Comparison of ENCODE assay signal across 1 cellular context in the genomic region with DNA sequence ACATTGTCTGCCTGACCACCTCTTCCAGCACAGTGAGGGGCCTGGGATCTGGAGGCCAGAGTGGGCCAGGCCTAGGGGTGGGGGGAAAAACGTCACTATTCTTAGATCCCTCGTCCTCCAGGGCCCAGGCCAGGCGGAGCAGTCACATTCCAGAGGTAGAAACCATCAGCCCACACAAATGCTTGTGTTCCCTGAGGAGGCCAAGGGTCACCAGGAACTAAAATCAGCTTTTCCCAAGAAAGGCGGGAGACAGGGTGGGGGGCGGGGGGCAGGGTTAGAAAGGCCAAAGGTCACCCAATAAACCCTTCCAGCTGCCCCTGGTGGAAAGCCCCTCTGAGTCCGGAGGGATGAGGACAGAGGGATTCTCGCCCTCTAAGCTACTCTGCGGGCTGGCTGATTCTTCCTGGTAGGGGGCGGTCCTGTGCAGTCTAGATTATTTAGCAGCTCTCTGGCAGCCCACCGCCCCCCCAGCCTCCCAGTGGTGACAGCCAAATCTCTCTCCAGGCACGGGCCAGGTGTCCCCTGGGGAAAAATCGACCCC.
TF ChIP-seq lines count a peak whose summit lies in the region.

No MANE protein-coding gene starts in this region.

TF ChIP-seq in HEK293, 187 proteins besides CTCF, POLR2A, EP300 and RAD21:
- TF ChIP-seq, protein P1, sequence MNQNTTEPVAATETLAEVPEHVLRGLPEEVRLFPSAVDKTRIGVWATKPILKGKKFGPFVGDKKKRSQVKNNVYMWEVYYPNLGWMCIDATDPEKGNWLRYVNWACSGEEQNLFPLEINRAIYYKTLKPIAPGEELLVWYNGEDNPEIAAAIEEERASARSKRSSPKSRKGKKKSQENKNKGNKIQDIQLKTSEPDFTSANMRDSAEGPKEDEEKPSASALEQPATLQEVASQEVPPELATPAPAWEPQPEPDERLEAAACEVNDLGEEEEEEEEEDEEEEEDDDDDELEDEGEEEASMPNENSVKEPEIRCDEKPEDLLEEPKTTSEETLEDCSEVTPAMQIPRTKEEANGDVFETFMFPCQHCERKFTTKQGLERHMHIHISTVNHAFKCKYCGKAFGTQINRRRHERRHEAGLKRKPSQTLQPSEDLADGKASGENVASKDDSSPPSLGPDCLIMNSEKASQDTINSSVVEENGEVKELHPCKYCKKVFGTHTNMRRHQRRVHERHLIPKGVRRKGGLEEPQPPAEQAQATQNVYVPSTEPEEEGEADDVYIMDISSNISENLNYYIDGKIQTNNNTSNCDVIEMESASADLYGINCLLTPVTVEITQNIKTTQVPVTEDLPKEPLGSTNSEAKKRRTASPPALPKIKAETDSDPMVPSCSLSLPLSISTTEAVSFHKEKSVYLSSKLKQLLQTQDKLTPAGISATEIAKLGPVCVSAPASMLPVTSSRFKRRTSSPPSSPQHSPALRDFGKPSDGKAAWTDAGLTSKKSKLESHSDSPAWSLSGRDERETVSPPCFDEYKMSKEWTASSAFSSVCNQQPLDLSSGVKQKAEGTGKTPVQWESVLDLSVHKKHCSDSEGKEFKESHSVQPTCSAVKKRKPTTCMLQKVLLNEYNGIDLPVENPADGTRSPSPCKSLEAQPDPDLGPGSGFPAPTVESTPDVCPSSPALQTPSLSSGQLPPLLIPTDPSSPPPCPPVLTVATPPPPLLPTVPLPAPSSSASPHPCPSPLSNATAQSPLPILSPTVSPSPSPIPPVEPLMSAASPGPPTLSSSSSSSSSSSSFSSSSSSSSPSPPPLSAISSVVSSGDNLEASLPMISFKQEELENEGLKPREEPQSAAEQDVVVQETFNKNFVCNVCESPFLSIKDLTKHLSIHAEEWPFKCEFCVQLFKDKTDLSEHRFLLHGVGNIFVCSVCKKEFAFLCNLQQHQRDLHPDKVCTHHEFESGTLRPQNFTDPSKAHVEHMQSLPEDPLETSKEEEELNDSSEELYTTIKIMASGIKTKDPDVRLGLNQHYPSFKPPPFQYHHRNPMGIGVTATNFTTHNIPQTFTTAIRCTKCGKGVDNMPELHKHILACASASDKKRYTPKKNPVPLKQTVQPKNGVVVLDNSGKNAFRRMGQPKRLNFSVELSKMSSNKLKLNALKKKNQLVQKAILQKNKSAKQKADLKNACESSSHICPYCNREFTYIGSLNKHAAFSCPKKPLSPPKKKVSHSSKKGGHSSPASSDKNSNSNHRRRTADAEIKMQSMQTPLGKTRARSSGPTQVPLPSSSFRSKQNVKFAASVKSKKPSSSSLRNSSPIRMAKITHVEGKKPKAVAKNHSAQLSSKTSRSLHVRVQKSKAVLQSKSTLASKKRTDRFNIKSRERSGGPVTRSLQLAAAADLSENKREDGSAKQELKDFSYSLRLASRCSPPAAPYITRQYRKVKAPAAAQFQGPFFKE (tag by site-specific recombination; IDR thresholded peaks at IDR 0.05; ENCODE audit: borderline replicate concordance), result no peak
- no peak for TF ChIP-seq ZNF292 (tag by site-specific recombination; IDR thresholded peaks at IDR 0.05; ENCODE audit: borderline replicate concordance, low read depth)
- TF ChIP-seq, protein P2, sequence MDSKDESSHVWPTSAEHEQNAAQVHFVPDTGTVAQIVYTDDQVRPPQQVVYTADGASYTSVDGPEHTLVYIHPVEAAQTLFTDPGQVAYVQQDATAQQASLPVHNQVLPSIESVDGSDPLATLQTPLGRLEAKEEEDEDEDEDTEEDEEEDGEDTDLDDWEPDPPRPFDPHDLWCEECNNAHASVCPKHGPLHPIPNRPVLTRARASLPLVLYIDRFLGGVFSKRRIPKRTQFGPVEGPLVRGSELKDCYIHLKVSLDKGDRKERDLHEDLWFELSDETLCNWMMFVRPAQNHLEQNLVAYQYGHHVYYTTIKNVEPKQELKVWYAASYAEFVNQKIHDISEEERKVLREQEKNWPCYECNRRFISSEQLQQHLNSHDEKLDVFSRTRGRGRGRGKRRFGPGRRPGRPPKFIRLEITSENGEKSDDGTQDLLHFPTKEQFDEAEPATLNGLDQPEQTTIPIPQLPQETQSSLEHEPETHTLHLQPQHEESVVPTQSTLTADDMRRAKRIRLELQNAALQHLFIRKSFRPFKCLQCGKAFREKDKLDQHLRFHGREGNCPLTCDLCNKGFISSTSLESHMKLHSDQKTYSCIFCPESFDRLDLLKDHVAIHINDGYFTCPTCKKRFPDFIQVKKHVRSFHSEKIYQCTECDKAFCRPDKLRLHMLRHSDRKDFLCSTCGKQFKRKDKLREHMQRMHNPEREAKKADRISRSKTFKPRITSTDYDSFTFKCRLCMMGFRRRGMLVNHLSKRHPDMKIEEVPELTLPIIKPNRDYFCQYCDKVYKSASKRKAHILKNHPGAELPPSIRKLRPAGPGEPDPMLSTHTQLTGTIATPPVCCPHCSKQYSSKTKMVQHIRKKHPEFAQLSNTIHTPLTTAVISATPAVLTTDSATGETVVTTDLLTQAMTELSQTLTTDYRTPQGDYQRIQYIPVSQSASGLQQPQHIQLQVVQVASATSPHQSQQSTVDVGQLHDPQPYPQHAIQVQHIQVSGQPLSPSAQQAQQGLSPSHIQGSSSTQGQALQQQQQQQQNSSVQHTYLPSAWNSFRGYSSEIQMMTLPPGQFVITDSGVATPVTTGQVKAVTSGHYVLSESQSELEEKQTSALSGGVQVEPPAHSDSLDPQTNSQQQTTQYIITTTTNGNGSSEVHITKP (tag by site-specific recombination; IDR thresholded peaks at IDR 0.05), result peak; percentile 41
- peak; percentile 79 for TF ChIP-seq ZIC2 (tag by site-specific recombination; IDR thresholded peaks at IDR 0.05)
- TF ChIP-seq GLIS1 (tag by site-specific recombination; IDR thresholded peaks at IDR 0.05), result 0 out of 2 replicates have a peak, but pooled peaks have one; percentile 10
- no peak for TF ChIP-seq ZNF626 (tag by site-specific recombination; IDR thresholded peaks at IDR 0.05)
- TF ChIP-seq ZNF114 (tag by site-specific recombination; IDR thresholded peaks at IDR 0.05), result no peak
